19 cellular contexts compared by ENCODE assay signal in the genomic region with DNA sequence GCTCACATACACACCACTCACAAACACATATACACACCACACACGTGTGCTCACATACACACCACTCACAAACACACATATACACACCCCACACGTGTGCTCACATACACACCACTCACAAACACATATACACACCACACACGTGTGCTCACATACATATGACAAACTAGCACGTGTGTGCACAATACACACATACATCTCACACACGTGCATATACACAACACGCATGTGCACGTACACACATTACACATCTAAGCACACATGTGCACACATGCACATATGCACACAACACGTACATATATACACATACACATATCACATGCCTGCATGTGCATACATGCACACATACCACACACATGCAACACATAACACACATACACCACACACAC.
DNase-seq lines count a peak whose midpoint lies in the region; ATAC-seq, FAIRE-seq and TF ChIP-seq lines count a peak whose summit lies in the region.
"Had no signal": no experiment of that assay in that cellular context is flagged by ENCODE, and none has a peak within 500 bp of the region (broad histone marks: within the 10 kb centered on the region; RNA-seq: fewer than 3 reads in every experiment).

No MANE protein-coding gene starts in this region.

- no peak for TF ChIP-seq EP300 in K562 (IDR thresholded peaks at IDR 0.05; ENCODE audit: low read length)

- H3K27me3 ChIP-seq in K562 (ENCODE audit: control insufficient read depth in 2 of 2, insufficient read depth in 2 of 2, low read length in 2 of 2), result peaks cover 10 to 60% of the 10 kb centered on the region in 2 experiments

- no peak overlapping the region for H2AFZ ChIP-seq in K562 (ENCODE audit: low read depth, low read length)
- H2AFZ ChIP-seq: GM23338 had no signal

- H3K9me1 ChIP-seq in K562 (ENCODE audit: control insufficient read depth, insufficient read depth, low read length), result no peaks in the 10 kb centered on the region

- ATAC-seq in K562 (no peak), GM18873 (IDR thresholded peaks at IDR 0.05; ENCODE audit: low FRiP score, unreplicated experiment) (no peak)
- ATAC-seq: GM23338, HCT116 had no signal

- DNase-seq in K562 (ENCODE audit: extremely low read depth in 1 of 4, low spot score in 3 of 4) (no peak), mesenteric fat pad (ENCODE audit: low spot score) (peak; percentile 5), NCI-H524 treated with DMSO at 0.1 percent for 48 hours (lab: John Stamatoyannopoulos, UW) (no peak), AG20443 (ENCODE audit: low spot score) (no peak)
- DNase-seq: ACHN; AML-193; Caco-2; CD4-positive, alpha-beta T cell; H7 had no signal

- no peak overlapping the region for H3K27ac ChIP-seq in HEK293 (ENCODE audit: extremely low read depth, low read depth, low read length)
- no peak overlapping the region for H3K27ac ChIP-seq in K562 (ENCODE audit: extremely low read depth, low read depth, low read length)
- H3K27ac ChIP-seq: C4-2B had no signal

- no peak for TF ChIP-seq RAD21 in K562 (CRISPR knock-in tag; conservative IDR thresholded peaks at IDR 0.05 in 1 of 2, IDR thresholded peaks at IDR 0.05 in 1 of 2)

- CTCF ChIA-PET in HEK293 (lab: Yijun Ruan, JAX), result no interaction called here
- CTCF ChIA-PET in K562 (lab: Yijun Ruan, JAX; ENCODE audit: low intra/inter-chr PET ratio), result no interaction called here

- H3K36me3 ChIP-seq in HEK293 (ENCODE audit: control insufficient read depth in 2 of 2, insufficient read depth in 1 of 2, low read length in 2 of 2), result no peaks in the 10 kb centered on the region
- H3K36me3 ChIP-seq in K562 (ENCODE audit: control insufficient read depth, insufficient read depth, low read length), result no peaks in the 10 kb centered on the region

- 8% methylated on average over 8 of the region's 8 CpGs for WGBS in K562 (ENCODE audit: insufficient coverage, low coverage, missing lambda C conversion rate)

- no peak for TF ChIP-seq POLR2A in K562 (conservative IDR thresholded peaks at IDR 0.05)

- H3K4me2 ChIP-seq in K562 (ENCODE audit: insufficient read depth, low read length), result no peak overlapping the region
- H3K4me2 ChIP-seq: GM23338 had no signal

- POLR2A ChIA-PET in HEK293 (lab: Yijun Ruan, JAX), result no interaction called here
- POLR2A ChIA-PET in K562 (lab: Yijun Ruan, JAX), result interaction anchor here (0.6 kb wide), 1 partner anchor 72 kb away, joined by 3 read pairs; no protein-coding TSS in a partner anchor

- intact Hi-C loops in K562 (cut with micrococcal nuclease), result no loop called here

- H3K9me3 ChIP-seq in HEK293 (ENCODE audit: control insufficient read depth, insufficient read depth, low read depth, low read length), result no peaks in the 10 kb centered on the region
- H3K9me3 ChIP-seq in K562 (replicated peaks; ENCODE audit: control insufficient read depth, insufficient read depth, low read depth, low read length), result no peaks in the 10 kb centered on the region
- H3K9me3 ChIP-seq: Caco-2 had no signal

- TF ChIP-seq CTCF in HEK293 (tag by site-specific recombination; IDR thresholded peaks at IDR 0.05) (no peak), K562 (IDR thresholded peaks at IDR 0.05 in 2 of 3, conservative IDR thresholded peaks at IDR 0.05 in 1 of 3; ENCODE audit: insufficient read depth in 2 of 3, low read depth in 1 of 3, low read length in 3 of 3) (no peak)

- no peak overlapping the region for H3K4me3 ChIP-seq in HEK293 (ENCODE audit: low read depth, low read length)
- H3K4me3 ChIP-seq in K562, result no peak overlapping the region
- H3K4me3 ChIP-seq: GM23338 had no signal

- in situ Hi-C loops in K562 (cut with MboI), result no loop called here

- FAIRE-seq in K562 (lab: Jason Lieb, UNC), result no peak
- FAIRE-seq: A204.1, D721Med, G401.6, GM12892, GM18507 had no signal

- H3K4me1 ChIP-seq in HEK293 (ENCODE audit: control insufficient read depth, insufficient read depth, low read length), result no peaks in the 10 kb centered on the region
- peaks cover 0 to 3% of the 10 kb centered on the region in 2 experiments; a peak in 2 of 5 replicates for H3K4me1 ChIP-seq in K562 (replicated peaks in 1 of 2; ENCODE audit: control insufficient read depth in 2 of 2, insufficient read depth in 2 of 2, low read length in 2 of 2)
- H3K4me1 ChIP-seq: Caco-2 had no signal

- no peaks in the 10 kb centered on the region for H3K79me2 ChIP-seq in K562 (ENCODE audit: control insufficient read depth, insufficient read depth, low read length)

- no TSS peak for BruUV-seq in K562 (replicated peaks; lab: Mats Ljungman, UMichigan)

- no peak overlapping the region for H3K9ac ChIP-seq in K562 (ENCODE audit: insufficient read depth in 1 of 2, low read depth in 2 of 2, low read length in 2 of 2)

- no peaks in the 10 kb centered on the region; the same call in 1 of the 2 replicates for H4K20me1 ChIP-seq in K562 (replicated peaks; ENCODE audit: control insufficient read depth, insufficient read depth, low read length)

TF ChIP-seq in HEK293, 187 proteins besides CTCF, POLR2A, EP300 and RAD21:
- TF ChIP-seq, protein P1, sequence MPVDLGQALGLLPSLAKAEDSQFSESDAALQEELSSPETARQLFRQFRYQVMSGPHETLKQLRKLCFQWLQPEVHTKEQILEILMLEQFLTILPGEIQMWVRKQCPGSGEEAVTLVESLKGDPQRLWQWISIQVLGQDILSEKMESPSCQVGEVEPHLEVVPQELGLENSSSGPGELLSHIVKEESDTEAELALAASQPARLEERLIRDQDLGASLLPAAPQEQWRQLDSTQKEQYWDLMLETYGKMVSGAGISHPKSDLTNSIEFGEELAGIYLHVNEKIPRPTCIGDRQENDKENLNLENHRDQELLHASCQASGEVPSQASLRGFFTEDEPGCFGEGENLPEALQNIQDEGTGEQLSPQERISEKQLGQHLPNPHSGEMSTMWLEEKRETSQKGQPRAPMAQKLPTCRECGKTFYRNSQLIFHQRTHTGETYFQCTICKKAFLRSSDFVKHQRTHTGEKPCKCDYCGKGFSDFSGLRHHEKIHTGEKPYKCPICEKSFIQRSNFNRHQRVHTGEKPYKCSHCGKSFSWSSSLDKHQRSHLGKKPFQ (tag by site-specific recombination; IDR thresholded peaks at IDR 0.05), result peak; percentile 74
- TF ChIP-seq, protein P2, sequence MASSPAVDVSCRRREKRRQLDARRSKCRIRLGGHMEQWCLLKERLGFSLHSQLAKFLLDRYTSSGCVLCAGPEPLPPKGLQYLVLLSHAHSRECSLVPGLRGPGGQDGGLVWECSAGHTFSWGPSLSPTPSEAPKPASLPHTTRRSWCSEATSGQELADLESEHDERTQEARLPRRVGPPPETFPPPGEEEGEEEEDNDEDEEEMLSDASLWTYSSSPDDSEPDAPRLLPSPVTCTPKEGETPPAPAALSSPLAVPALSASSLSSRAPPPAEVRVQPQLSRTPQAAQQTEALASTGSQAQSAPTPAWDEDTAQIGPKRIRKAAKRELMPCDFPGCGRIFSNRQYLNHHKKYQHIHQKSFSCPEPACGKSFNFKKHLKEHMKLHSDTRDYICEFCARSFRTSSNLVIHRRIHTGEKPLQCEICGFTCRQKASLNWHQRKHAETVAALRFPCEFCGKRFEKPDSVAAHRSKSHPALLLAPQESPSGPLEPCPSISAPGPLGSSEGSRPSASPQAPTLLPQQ (tag by site-specific recombination; IDR thresholded peaks at IDR 0.05), result no peak

TF ChIP-seq in K562, 482 proteins besides CTCF, POLR2A, EP300 and RAD21 (continues in another document):
- no peak for TF ChIP-seq RBM15 (IDR thresholded peaks at IDR 0.05; ENCODE audit: insufficient read depth, low read length)
- no peak for TF ChIP-seq ZNF77 (CRISPR knock-in tag; IDR thresholded peaks at IDR 0.05)
- TF ChIP-seq ADNP (tag; IDR thresholded peaks at IDR 0.05), result no peak
- no peak for TF ChIP-seq SMARCA5 (IDR thresholded peaks at IDR 0.05)
- no peak for TF ChIP-seq PCBP1 (IDR thresholded peaks at IDR 0.05; ENCODE audit: low read depth, low read length, poor library complexity, severe bottlenecking)
- no peak for TF ChIP-seq PURB (CRISPR knock-in tag; IDR thresholded peaks at IDR 0.05; ENCODE audit: low read depth)
- TF ChIP-seq KDM1A (IDR thresholded peaks at IDR 0.05), result peak in 1 of 2 experiments; percentile 40; a peak in 1 of 4 replicates
- TF ChIP-seq, protein P3, sequence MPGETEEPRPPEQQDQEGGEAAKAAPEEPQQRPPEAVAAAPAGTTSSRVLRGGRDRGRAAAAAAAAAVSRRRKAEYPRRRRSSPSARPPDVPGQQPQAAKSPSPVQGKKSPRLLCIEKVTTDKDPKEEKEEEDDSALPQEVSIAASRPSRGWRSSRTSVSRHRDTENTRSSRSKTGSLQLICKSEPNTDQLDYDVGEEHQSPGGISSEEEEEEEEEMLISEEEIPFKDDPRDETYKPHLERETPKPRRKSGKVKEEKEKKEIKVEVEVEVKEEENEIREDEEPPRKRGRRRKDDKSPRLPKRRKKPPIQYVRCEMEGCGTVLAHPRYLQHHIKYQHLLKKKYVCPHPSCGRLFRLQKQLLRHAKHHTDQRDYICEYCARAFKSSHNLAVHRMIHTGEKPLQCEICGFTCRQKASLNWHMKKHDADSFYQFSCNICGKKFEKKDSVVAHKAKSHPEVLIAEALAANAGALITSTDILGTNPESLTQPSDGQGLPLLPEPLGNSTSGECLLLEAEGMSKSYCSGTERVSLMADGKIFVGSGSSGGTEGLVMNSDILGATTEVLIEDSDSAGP (CRISPR knock-in tag; IDR thresholded peaks at IDR 0.05), result peak; percentile 12; the same call in 1 of the 2 replicates
